ENCODE assay signal across 18 cellular contexts in genomic region chr15:61685513-61685912, GRCh38.
A peak's percentile ranks its signal among the peaks of the same experiment; 100 is the strongest.
DNase-seq lines count a peak whose midpoint lies in the region; ATAC-seq, FAIRE-seq and TF ChIP-seq lines count a peak whose summit lies in the region.
"Had no signal": no experiment of that assay in that cellular context is flagged by ENCODE, and none has a peak within 500 bp of the region (broad histone marks: within the 10 kb centered on the region; RNA-seq: fewer than 3 reads in every experiment).

No MANE protein-coding gene starts in this region.

- no peak overlapping the region for H3K18ac ChIP-seq in H1 (ENCODE audit: extremely low read depth, low read length)

- H3K27me3 ChIP-seq in H1 (replicated peaks in 1 of 4; ENCODE audit: control insufficient read depth in 3 of 4, extremely low read depth in 1 of 4, insufficient read depth in 3 of 4, low read length in 3 of 4), result no peaks in the 10 kb centered on the region
- no peaks in the 10 kb centered on the region for H3K27me3 ChIP-seq in left lung
- H3K27me3 ChIP-seq: BLaER1 had no signal

- TF ChIP-seq CTCF in H1 (IDR thresholded peaks at IDR 0.05; ENCODE audit: control extremely low read depth in 1 of 3, insufficient read depth in 1 of 3, low read depth in 1 of 3, low read length in 3 of 3) (no peak), left lung (IDR thresholded peaks at IDR 0.05) (no peak)

- no peak overlapping the region for H2BK20ac ChIP-seq in H1 (ENCODE audit: low read length)

- H4K8ac ChIP-seq in H1 (ENCODE audit: extremely low read depth, insufficient read depth, low read length), result no peak overlapping the region

- H2BK5ac ChIP-seq in H1 (ENCODE audit: low read depth, low read length), result no peak overlapping the region

- H2AFZ ChIP-seq in H1 (ENCODE audit: low read length), result peak overlapping the region; percentile 58; the same call in 1 of the 2 replicates

- no peak overlapping the region for H3K9ac ChIP-seq in H1 (replicated peaks in 1 of 4; ENCODE audit: extremely low read depth in 1 of 4, low read depth in 3 of 4, low read length in 3 of 4)
- H3K9ac ChIP-seq: BLaER1 had no signal

- 84% methylated on average over 4 of the region's 4 CpGs; no CpG with 5 or more reads in 1 of the 2 experiments for WGBS in H1 (ENCODE audit: extremely low coverage in 1 of 2, insufficient coverage in 1 of 2, insufficient read length in 1 of 2, insufficient replicate concordance in 2 of 2, low coverage in 1 of 2, low lambda C conversion rate in 2 of 2, missing lambda C conversion rate in 1 of 2), 2 experiments

- TF ChIP-seq RAD21 in H1 (IDR thresholded peaks at IDR 0.05 in 1 of 2, conservative IDR thresholded peaks at IDR 0.05 in 1 of 2; ENCODE audit: low read depth in 2 of 2, low read length in 2 of 2), result no peak

- H3K4me1 ChIP-seq in H1 (replicated peaks in 1 of 4; ENCODE audit: control insufficient read depth in 3 of 4, insufficient read depth in 4 of 4, low read length in 3 of 4) (peaks cover 0 to 4% (median 3%) of the 10 kb centered on the region in 4 experiments; a peak in 3 of 7 replicates), left lung (no peaks in the 10 kb centered on the region)
- H3K4me1 ChIP-seq: Caco-2 had no signal

- no peak overlapping the region for H2AK5ac ChIP-seq in H1 (ENCODE audit: low read depth, low read length)

- DNase-seq in NCI-H146 treated with DMSO at 0.1 percent for 48 hours (lab: John Stamatoyannopoulos, UW; ENCODE audit: unreplicated experiment) (peak; percentile 1), NCI-H146 (lab: John Stamatoyannopoulos, UW) (no peak), HT-29 (ENCODE audit: low spot score) (peak; percentile 28), H1 (ENCODE audit: low read depth in 1 of 2, low spot score in 2 of 2) (no peak), left lung (no peak), Right ventricle myocardium superior (no peak), NCI-H2196 (lab: John Stamatoyannopoulos, UW; ENCODE audit: unreplicated experiment) (no peak), iPS-NIHi11 (ENCODE audit: low spot score) (no peak)
- DNase-seq: 8988T; AML-193; Caco-2; CD8-positive, alpha-beta memory T cell; EL had no signal

- no peak overlapping the region for H4K91ac ChIP-seq in H1 (replicated peaks; ENCODE audit: insufficient read length, low read length)

- H3K56ac ChIP-seq in H1 (replicated peaks; ENCODE audit: insufficient read length, low read depth, low read length), result no peak overlapping the region

- H2BK15ac ChIP-seq in H1 (ENCODE audit: low read length), result no peak overlapping the region

- H3K4me3 ChIP-seq in H1 (ENCODE audit: extremely low read depth in 1 of 4, insufficient read depth in 2 of 4, low read depth in 3 of 4, low read length in 4 of 4) (no peak overlapping the region), left lung (no peak overlapping the region)
- H3K4me3 ChIP-seq: BLaER1 had no signal

- POLR2A ChIA-PET in H1 (lab: Charles Lee; ENCODE audit: partially characterized antibody), result no interaction called here

- no peak overlapping the region for H3K4ac ChIP-seq in H1 (replicated peaks; ENCODE audit: insufficient read length, low read depth, low read length)

- H3K23me2 ChIP-seq in H1 (ENCODE audit: low read depth, low read length), result no peaks in the 10 kb centered on the region

- TF ChIP-seq POLR2A in H1 (IDR thresholded peaks at IDR 0.05; ENCODE audit: control extremely low read depth in 1 of 2, low read depth in 2 of 2, low read length in 2 of 2), result no peak

- H3K9me3 ChIP-seq in H1 (ENCODE audit: insufficient read depth in 2 of 2, low read depth in 1 of 2, low read length in 1 of 2) (no peaks in the 10 kb centered on the region), left lung (no peaks in the 10 kb centered on the region)
- H3K9me3 ChIP-seq: BLaER1, Caco-2 had no signal

- CTCF ChIA-PET in H1 (lab: Charles Lee; ENCODE audit: partially characterized antibody), result interaction anchor here (0.7 kb wide), 1 partner anchor 469 kb away, joined by 3 read pairs; no protein-coding TSS in a partner anchor

- ATAC-seq in left lung (peak; percentile 45), Right ventricle myocardium superior (ENCODE audit: poor library complexity) (no peak)
- ATAC-seq: HCT116 had no signal

- H3K36me3 ChIP-seq in H1 (ENCODE audit: control insufficient read depth in 2 of 4, insufficient read depth in 4 of 4, low read length in 3 of 4) (no peaks in the 10 kb centered on the region), left lung (no peaks in the 10 kb centered on the region)
- H3K36me3 ChIP-seq: BLaER1 had no signal

- no peak for TF ChIP-seq EP300 in H1 (IDR thresholded peaks at IDR 0.05; ENCODE audit: borderline replicate concordance in 1 of 2, low read depth in 2 of 2, low read length in 2 of 2)

- H3K27ac ChIP-seq in H1 (ENCODE audit: low read depth, low read length), result no peak overlapping the region
- H3K27ac ChIP-seq in left lung, result no peak overlapping the region
- H3K27ac ChIP-seq: BLaER1 had no signal

- no peak overlapping the region for H4K5ac ChIP-seq in H1 (ENCODE audit: insufficient read length, low read depth, low read length)

- no peak for FAIRE-seq in H1 (lab: Jason Lieb, UNC)
- FAIRE-seq: G401.6, GM12891, H54 had no signal

- no peak overlapping the region for H2BK12ac ChIP-seq in H1 (ENCODE audit: low read depth, low read length)

- H3K4me2 ChIP-seq in H1 (ENCODE audit: insufficient read depth in 1 of 2, low read depth in 2 of 2, low read length in 2 of 2), result no peak overlapping the region
- H3K4me2 ChIP-seq: BLaER1 had no signal

- H3K79me1 ChIP-seq in H1 (ENCODE audit: low read depth, low read length), result no peaks in the 10 kb centered on the region

- no peaks in the 10 kb centered on the region for H4K20me1 ChIP-seq in H1 (replicated peaks in 1 of 2; ENCODE audit: control insufficient read depth in 1 of 2, insufficient read depth in 2 of 2, low read length in 2 of 2)
- H4K20me1 ChIP-seq: BLaER1 had no signal

- intact Hi-C loops in left lung (cut with DNase I), result no loop called here
- intact Hi-C loops in Right ventricle myocardium superior (cut with DNase I), result no loop called here

- no peak overlapping the region for H2BK120ac ChIP-seq in H1 (replicated peaks; ENCODE audit: low read depth, low read length)

- no peak overlapping the region for H3K23ac ChIP-seq in H1 (ENCODE audit: insufficient read length)

- no peak overlapping the region for H3K14ac ChIP-seq in H1 (ENCODE audit: insufficient read length)

- H3K79me2 ChIP-seq in H1 (ENCODE audit: control insufficient read depth in 1 of 2, insufficient read depth in 2 of 2, low read length in 2 of 2), result no peaks in the 10 kb centered on the region

TF ChIP-seq in H1, 55 proteins besides CTCF, POLR2A, EP300 and RAD21:
- no peak for TF ChIP-seq KDM1A (IDR thresholded peaks at IDR 0.05; ENCODE audit: borderline replicate concordance, low read length)
- TF ChIP-seq, protein P1, sequence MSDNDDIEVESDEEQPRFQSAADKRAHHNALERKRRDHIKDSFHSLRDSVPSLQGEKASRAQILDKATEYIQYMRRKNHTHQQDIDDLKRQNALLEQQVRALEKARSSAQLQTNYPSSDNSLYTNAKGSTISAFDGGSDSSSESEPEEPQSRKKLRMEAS (IDR thresholded peaks at IDR 0.05), result no peak
- TF ChIP-seq HDAC2 (IDR thresholded peaks at IDR 0.05; ENCODE audit: borderline replicate concordance in 1 of 2, low read depth in 2 of 2, low read length in 2 of 2), result no peak
- TF ChIP-seq POU5F1 (IDR thresholded peaks at IDR 0.05; ENCODE audit: low read depth, low read length), result no peak
- TF ChIP-seq KDM5A (IDR thresholded peaks at IDR 0.05; ENCODE audit: low read length), result no peak
- no peak for TF ChIP-seq HDAC6 (IDR thresholded peaks at IDR 0.05; ENCODE audit: low read depth, low read length)
- no peak for TF ChIP-seq RFX5 (IDR thresholded peaks at IDR 0.05; ENCODE audit: borderline replicate concordance, low read depth, low read length)
- no peak for TF ChIP-seq TEAD4 (IDR thresholded peaks at IDR 0.05; ENCODE audit: low read depth, low read length)
- no peak for TF ChIP-seq BCL11A (IDR thresholded peaks at IDR 0.05; ENCODE audit: low read depth in 2 of 2, low read length in 2 of 2)
- no peak for TF ChIP-seq SIRT6 (IDR thresholded peaks at IDR 0.05; ENCODE audit: low read length)
- no peak for TF ChIP-seq SP4 (IDR thresholded peaks at IDR 0.05; ENCODE audit: low read length)
- TF ChIP-seq MAFK (IDR thresholded peaks at IDR 0.05; ENCODE audit: low read depth, low read length), result no peak
- no peak for TF ChIP-seq CEBPB (IDR thresholded peaks at IDR 0.05; ENCODE audit: low read depth, low read length)
- TF ChIP-seq TBP (IDR thresholded peaks at IDR 0.05; ENCODE audit: low read depth, low read length), result no peak
- TF ChIP-seq, protein P2, sequence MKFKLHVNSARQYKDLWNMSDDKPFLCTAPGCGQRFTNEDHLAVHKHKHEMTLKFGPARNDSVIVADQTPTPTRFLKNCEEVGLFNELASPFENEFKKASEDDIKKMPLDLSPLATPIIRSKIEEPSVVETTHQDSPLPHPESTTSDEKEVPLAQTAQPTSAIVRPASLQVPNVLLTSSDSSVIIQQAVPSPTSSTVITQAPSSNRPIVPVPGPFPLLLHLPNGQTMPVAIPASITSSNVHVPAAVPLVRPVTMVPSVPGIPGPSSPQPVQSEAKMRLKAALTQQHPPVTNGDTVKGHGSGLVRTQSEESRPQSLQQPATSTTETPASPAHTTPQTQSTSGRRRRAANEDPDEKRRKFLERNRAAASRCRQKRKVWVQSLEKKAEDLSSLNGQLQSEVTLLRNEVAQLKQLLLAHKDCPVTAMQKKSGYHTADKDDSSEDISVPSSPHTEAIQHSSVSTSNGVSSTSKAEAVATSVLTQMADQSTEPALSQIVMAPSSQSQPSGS (IDR thresholded peaks at IDR 0.05; ENCODE audit: low read length), result no peak
- no peak for TF ChIP-seq SP2 (IDR thresholded peaks at IDR 0.05; ENCODE audit: low read length)
- no peak for TF ChIP-seq USF2 (IDR thresholded peaks at IDR 0.05; ENCODE audit: low read length)
- no peak for TF ChIP-seq TAF1 (IDR thresholded peaks at IDR 0.05; ENCODE audit: low read depth, low read length)
- no peak for TF ChIP-seq CHD1 (IDR thresholded peaks at IDR 0.05; ENCODE audit: low read depth, low read length)

Comparison
In these comparisons a context has a peak if more than half of its experiments do, and no peak if none do; other contexts are left out.
1. DNase-seq: peak in NCI-H146 treated with DMSO at 0.1 percent for 48 hours (single experiment) and HT-29 (single experiment); none in NCI-H146 (single experiment), H1 (0 of 2), left lung (0 of 2), Right ventricle myocardium superior (single experiment), NCI-H2196 (single experiment) and iPS-NIHi11 (single experiment).